In genomic region chr7:12211054-12212050, GRCh38 we compare ENCODE assay signal across 1 cellular context.
TF ChIP-seq lines count a peak whose summit lies in the region.

Gene TMEM106B (plus strand): TSS chr7:12211294. CDS start chr7:12214811, 3,517 bp downstream.

TF ChIP-seq in HepG2, 621 proteins besides CTCF, POLR2A, EP300 and RAD21 (continued from another document and continues in another):
- TF ChIP-seq BCLAF1 (IDR thresholded peaks at IDR 0.05) (no peak), MYNN (CRISPR knock-in tag; IDR thresholded peaks at IDR 0.05; ENCODE audit: low read depth) (peak; percentile 57; the same call in 1 of the 2 replicates), NFKB2 (CRISPR knock-in tag; IDR thresholded peaks at IDR 0.05; ENCODE audit: borderline replicate concordance) (peak; percentile 99), GLMP (CRISPR knock-in tag; IDR thresholded peaks at IDR 0.05; ENCODE audit: borderline replicate concordance) (no peak; the same call in 1 of the 2 replicates), ZNF558 (CRISPR knock-in tag; IDR thresholded peaks at IDR 0.05; ENCODE audit: borderline replicate concordance) (peak; percentile 98; the same call in 1 of the 2 replicates), STAT5B (CRISPR knock-in tag; IDR thresholded peaks at IDR 0.05) (no peak), NFE2L1 (CRISPR knock-in tag; IDR thresholded peaks at IDR 0.05; ENCODE audit: borderline replicate concordance) (peak; percentile 89; the same call in 1 of the 2 replicates), SRSF1 (optimal IDR thresholded peaks at IDR 0.05; ENCODE audit: low read depth, low read length) (peak; percentile 83), ZNF772 (CRISPR knock-in tag; IDR thresholded peaks at IDR 0.05) (peak; percentile 98), BRD4 (CRISPR knock-in tag; IDR thresholded peaks at IDR 0.05) (peak; percentile 97), STAT6 (CRISPR knock-in tag; IDR thresholded peaks at IDR 0.05; ENCODE audit: borderline replicate concordance) (peak; percentile 90; the same call in 1 of the 2 replicates), YEATS4 (CRISPR knock-in tag; IDR thresholded peaks at IDR 0.05; ENCODE audit: borderline replicate concordance) (peak; percentile 92), ZNF746 (CRISPR knock-in tag; IDR thresholded peaks at IDR 0.05) (peak; percentile 79), HES4 (CRISPR knock-in tag; IDR thresholded peaks at IDR 0.05; ENCODE audit: borderline replicate concordance) (peak; percentile 98), TFDP2 (CRISPR knock-in tag; IDR thresholded peaks at IDR 0.05) (peak; percentile 94), ZNF879 (CRISPR knock-in tag; IDR thresholded peaks at IDR 0.05) (peak; percentile 99), TEF (CRISPR knock-in tag; IDR thresholded peaks at IDR 0.05) (peak; percentile 79), PHB2 (IDR thresholded peaks at IDR 0.05; ENCODE audit: partially characterized antibody) (no peak), RELA (CRISPR knock-in tag; IDR thresholded peaks at IDR 0.05) (no peak), ZNF234 (CRISPR knock-in tag; conservative IDR thresholded peaks at IDR 0.05) (no peak; the same call in 1 of the 2 replicates), KLF15 (CRISPR knock-in tag; IDR thresholded peaks at IDR 0.05; ENCODE audit: borderline replicate concordance) (peak; percentile 53; the same call in 1 of the 2 replicates), ARID4A (CRISPR knock-in tag; IDR thresholded peaks at IDR 0.05; ENCODE audit: borderline replicate concordance) (peak; percentile 93), MAFF (IDR thresholded peaks at IDR 0.05; ENCODE audit: low read depth, low read length) (no peak), PRMT3 (CRISPR knock-in tag; IDR thresholded peaks at IDR 0.05; ENCODE audit: borderline replicate concordance, low read depth) (0 out of 2 replicates have a peak, but pooled peaks have one; percentile 61), ZNF713 (CRISPR knock-in tag; IDR thresholded peaks at IDR 0.05) (no peak; the same call in 1 of the 2 replicates), CAMTA2 (CRISPR knock-in tag; IDR thresholded peaks at IDR 0.05; ENCODE audit: borderline replicate concordance) (peak; percentile 90; the same call in 1 of the 2 replicates), FOXK2 (IDR thresholded peaks at IDR 0.05) (peak; percentile 38; the same call in 1 of the 2 replicates), ZNF446 (CRISPR knock-in tag; IDR thresholded peaks at IDR 0.05) (peak; percentile 92; the same call in 1 of the 2 replicates), HBP1 (CRISPR knock-in tag; IDR thresholded peaks at IDR 0.05; ENCODE audit: low read depth) (peak; percentile 68; the same call in 1 of the 2 replicates), AGO1 (IDR thresholded peaks at IDR 0.05; ENCODE audit: low read depth, low read length, poor library complexity, severe bottlenecking) (peak; percentile 35), ZNF609 (CRISPR knock-in tag; IDR thresholded peaks at IDR 0.05; ENCODE audit: borderline replicate concordance) (peak; percentile 81), TOE1 (CRISPR knock-in tag; IDR thresholded peaks at IDR 0.05) (peak; percentile 96; the same call in 1 of the 2 replicates), KDM2A (CRISPR knock-in tag; IDR thresholded peaks at IDR 0.05; ENCODE audit: borderline replicate concordance, low read depth) (no peak; the same call in 1 of the 2 replicates), ZNF557 (CRISPR knock-in tag; IDR thresholded peaks at IDR 0.05) (peak; percentile 95; the same call in 1 of the 2 replicates), RFX3 (CRISPR knock-in tag; IDR thresholded peaks at IDR 0.05) (no peak), ZNF670 (CRISPR knock-in tag; IDR thresholded peaks at IDR 0.05; ENCODE audit: borderline replicate concordance) (peak; percentile 99), SCMH1 (CRISPR knock-in tag; IDR thresholded peaks at IDR 0.05; ENCODE audit: borderline replicate concordance) (no peak), ATF5 (CRISPR knock-in tag; IDR thresholded peaks at IDR 0.05; ENCODE audit: low read depth) (peak; percentile 96)
